Comparison of ENCODE assay signal across 22 cellular contexts in the genomic region with DNA sequence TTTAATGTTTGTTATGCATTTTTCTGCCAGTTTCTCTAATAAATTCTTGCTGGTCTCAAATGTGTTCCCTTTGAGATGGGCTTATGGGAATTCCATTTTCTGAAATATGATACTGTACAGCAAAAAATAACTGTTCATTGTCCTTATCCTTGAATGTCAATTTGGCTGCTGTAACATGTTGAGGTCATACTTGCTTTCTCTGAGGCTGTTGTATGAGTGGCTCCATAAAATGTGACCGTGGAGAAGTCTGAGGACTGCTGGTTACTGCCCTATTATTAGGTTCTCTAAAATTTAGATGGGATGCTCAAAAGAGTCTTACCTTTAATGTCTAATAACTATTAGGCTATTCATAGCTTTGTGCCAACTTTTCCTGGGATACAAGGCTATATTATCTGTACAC.
"Had no signal": no experiment of that assay in that cellular context is flagged by ENCODE, and none has a peak within 500 bp of the region (broad histone marks: within the 10 kb centered on the region; RNA-seq: fewer than 3 reads in every experiment).

No MANE protein-coding gene starts in this region.

- H3K27ac ChIP-seq: esophagus squamous epithelium, heart right ventricle, neural progenitor cell, parathyroid adenoma, thoracic aorta, tibial nerve, upper lobe of left lung had no signal

- H3K4me3 ChIP-seq: esophagus squamous epithelium, heart right ventricle, lung, mucosa of descending colon, neural progenitor cell, thoracic aorta, tibial nerve, upper lobe of left lung had no signal

- H3K9ac ChIP-seq: neural progenitor cell, parathyroid adenoma had no signal

- H3K4me1 ChIP-seq: esophagus squamous epithelium, neural progenitor cell, parathyroid adenoma, upper lobe of left lung had no signal

- H3K36me3 ChIP-seq: esophagus squamous epithelium, heart right ventricle, neural progenitor cell, thoracic aorta, tibial nerve, upper lobe of left lung had no signal

- H3K79me2 ChIP-seq: parathyroid adenoma had no signal

- H3K27me3 ChIP-seq: esophagus squamous epithelium, heart right ventricle, neural progenitor cell, tibial nerve, upper lobe of left lung had no signal

- DNase-seq: cortex of kidney; effector memory CD8-positive, alpha-beta T cell; erythroblast; esophagus squamous epithelium; foreskin melanocyte; glutamatergic neuron; heart right ventricle; hippocampal formation; kidney glomerular epithelial cell; left colon; mucosa of descending colon; naive thymus-derived CD4-positive, alpha-beta T cell; small intestine; stimulated activated CD4-positive, alpha-beta T cell treated with anti-CD3 and anti-CD28 coated beads, Interleukin-15, amount 100 ng/mL, for 24 hours; stimulated activated CD4-positive, alpha-beta T cell treated with anti-CD3 and anti-CD28 coated beads, Interleukin-2, amount 100 ng/mL, for 48 hours; stimulated activated naive B cell treated with anti-CD40 and anti-IgM and Interleukin-4, amounts not matched to agents 10 μg/mL and 1 μg/mL and 100 μg/mL, for 72 hours; upper lobe of left lung had no signal

- H3K4me2 ChIP-seq: neural progenitor cell had no signal

- H3K9me3 ChIP-seq: esophagus squamous epithelium, mucosa of descending colon, thoracic aorta, tibial nerve, upper lobe of left lung had no signal

- H2AFZ ChIP-seq: neural progenitor cell, parathyroid adenoma had no signal

- ATAC-seq: effector memory CD8-positive, alpha-beta T cell; left colon; mucosa of descending colon; naive thymus-derived CD4-positive, alpha-beta T cell; stimulated activated naive B cell treated with anti-CD40 and anti-IgM and Interleukin-4, amounts not matched to agents 10 μg/mL and 1 μg/mL and 100 μg/mL, for 72 hours had no signal
